Comparison of ENCODE assay signal across 27 cellular contexts in genomic region chr1:29607236-29607635, GRCh38.
"Had no signal": no experiment of that assay in that cellular context is flagged by ENCODE, and none has a peak within 500 bp of the region (broad histone marks: within the 10 kb centered on the region; RNA-seq: fewer than 3 reads in every experiment).

No MANE protein-coding gene starts in this region.

- H3K9me3 Mint-ChIP-seq: activated B cell treated with CpG ODN at 0.5 μM for 24 hours; activated T-cell treated with anti-CD3 and anti-CD28 coated beads, Interleukin-2, amount 50 U/mL, for 72 hours had no signal

- H3K27ac Mint-ChIP-seq: activated B cell treated with CpG ODN at 0.5 μM for 24 hours; activated CD8-positive, alpha-beta memory T cell treated with anti-CD3 and anti-CD28 coated beads, Interleukin-2, amount 10 ng/mL, durations not matched to agents 7 days and 5 days; activated CD8-positive, alpha-beta T cell treated with anti-CD3 and anti-CD28 coated beads, Interleukin-2, amount 10 ng/mL, durations not matched to agents 7 days and 5 days; activated naive CD4-positive, alpha-beta T cell treated with anti-CD3 and anti-CD28 coated beads, Interleukin-2, amount 50 U/mL, for 72 hours; activated T-cell treated with anti-CD3 and anti-CD28 coated beads, Interleukin-2, amount 50 U/mL, for 72 hours; endodermal cell; nephron; progenitor cell of endocrine pancreas had no signal

- H3K27ac ChIP-seq: breast epithelium, esophagus squamous epithelium, heart right ventricle, left lung, lower lobe of right lung, neutrophil, testis, transverse colon had no signal

- H3K4me3 Mint-ChIP-seq: activated B cell treated with CpG ODN at 0.5 μM for 24 hours; activated CD8-positive, alpha-beta memory T cell treated with anti-CD3 and anti-CD28 coated beads, Interleukin-2, amount 10 ng/mL, durations not matched to agents 7 days and 5 days; activated CD8-positive, alpha-beta T cell treated with anti-CD3 and anti-CD28 coated beads, Interleukin-2, amount 10 ng/mL, durations not matched to agents 7 days and 5 days; activated T-cell treated with anti-CD3 and anti-CD28 coated beads, Interleukin-2, amount 50 U/mL, for 72 hours; endodermal cell; nephron had no signal

- ATAC-seq: activated CD8-positive, alpha-beta memory T cell treated with anti-CD3 and anti-CD28 coated beads, Interleukin-2, amount 10 ng/mL, durations not matched to agents 7 days and 5 days; activated CD8-positive, alpha-beta T cell treated with anti-CD3 and anti-CD28 coated beads, Interleukin-2, amount 10 ng/mL, durations not matched to agents 7 days and 5 days; activated naive CD4-positive, alpha-beta T cell treated with anti-CD3 and anti-CD28 coated beads, Interleukin-2, amount 50 U/mL, for 72 hours; activated T-cell treated with anti-CD3 and anti-CD28 coated beads, Interleukin-2, amount 50 U/mL, for 72 hours; heart right ventricle; left lung; lower lobe of right lung; sciatic nerve; stimulated activated naive CD8-positive, alpha-beta T cell treated with anti-CD3 and anti-CD28 coated beads, Interleukin-15, Interleukin-2, amounts not matched to agents 100 U/mL and 50 U/mL, for 24 hours had no signal

- H3K27me3 ChIP-seq: breast epithelium, left lung, neutrophil, testis had no signal

- H3K4me1 Mint-ChIP-seq: activated B cell treated with CpG ODN at 0.5 μM for 24 hours; activated CD8-positive, alpha-beta memory T cell treated with anti-CD3 and anti-CD28 coated beads, Interleukin-2, amount 10 ng/mL, durations not matched to agents 7 days and 5 days; endodermal cell; nephron had no signal

- H3K4me3 ChIP-seq: breast epithelium, esophagus squamous epithelium, heart right ventricle, left lung, lower lobe of right lung, skin epidermis, testis, transverse colon had no signal

- DNase-seq: activated B cell treated with CpG ODN at 0.5 μM for 24 hours; activated CD8-positive, alpha-beta T cell treated with anti-CD3 and anti-CD28 coated beads, Interleukin-2, amount 10 ng/mL, durations not matched to agents 7 days and 5 days; activated naive CD4-positive, alpha-beta T cell; activated T-cell treated with anti-CD3 and anti-CD28 coated beads, Interleukin-2, amount 50 U/mL, for 72 hours; central memory CD4-positive, alpha-beta T cell; endodermal cell; esophagus squamous epithelium; foreskin melanocyte; heart right ventricle; kidney glomerular epithelial cell; left lung; lower lobe of right lung; mesenchymal stem cell; retina; stimulated activated CD4-positive, alpha-beta T cell treated with anti-CD3 and anti-CD28 coated beads, Interleukin-12 subunit alpha, Interleukin-12 subunit beta, amount 100 ng/mL, for 4 hours; stimulated activated CD4-positive, alpha-beta T cell treated with anti-CD3 and anti-CD28 coated beads, Interleukin-4, amount 100 ng/mL, for 1 hour; stimulated activated naive CD8-positive, alpha-beta T cell treated with anti-CD3 and anti-CD28 coated beads, Interleukin-15, Interleukin-2, amounts not matched to agents 100 U/mL and 50 U/mL, for 24 hours; testis; transverse colon had no signal

- H3K9me3 ChIP-seq: esophagus squamous epithelium, left lung, lower lobe of right lung, neutrophil, testis, transverse colon had no signal

- H3K4me1 ChIP-seq: breast epithelium, esophagus squamous epithelium, heart right ventricle, left lung, lower lobe of right lung, testis, transverse colon had no signal

- H3K36me3 ChIP-seq: breast epithelium, esophagus squamous epithelium, heart right ventricle, left lung, lower lobe of right lung, neutrophil, transverse colon had no signal
